ENCODE assay signal across 1 cellular context in the genomic region with DNA sequence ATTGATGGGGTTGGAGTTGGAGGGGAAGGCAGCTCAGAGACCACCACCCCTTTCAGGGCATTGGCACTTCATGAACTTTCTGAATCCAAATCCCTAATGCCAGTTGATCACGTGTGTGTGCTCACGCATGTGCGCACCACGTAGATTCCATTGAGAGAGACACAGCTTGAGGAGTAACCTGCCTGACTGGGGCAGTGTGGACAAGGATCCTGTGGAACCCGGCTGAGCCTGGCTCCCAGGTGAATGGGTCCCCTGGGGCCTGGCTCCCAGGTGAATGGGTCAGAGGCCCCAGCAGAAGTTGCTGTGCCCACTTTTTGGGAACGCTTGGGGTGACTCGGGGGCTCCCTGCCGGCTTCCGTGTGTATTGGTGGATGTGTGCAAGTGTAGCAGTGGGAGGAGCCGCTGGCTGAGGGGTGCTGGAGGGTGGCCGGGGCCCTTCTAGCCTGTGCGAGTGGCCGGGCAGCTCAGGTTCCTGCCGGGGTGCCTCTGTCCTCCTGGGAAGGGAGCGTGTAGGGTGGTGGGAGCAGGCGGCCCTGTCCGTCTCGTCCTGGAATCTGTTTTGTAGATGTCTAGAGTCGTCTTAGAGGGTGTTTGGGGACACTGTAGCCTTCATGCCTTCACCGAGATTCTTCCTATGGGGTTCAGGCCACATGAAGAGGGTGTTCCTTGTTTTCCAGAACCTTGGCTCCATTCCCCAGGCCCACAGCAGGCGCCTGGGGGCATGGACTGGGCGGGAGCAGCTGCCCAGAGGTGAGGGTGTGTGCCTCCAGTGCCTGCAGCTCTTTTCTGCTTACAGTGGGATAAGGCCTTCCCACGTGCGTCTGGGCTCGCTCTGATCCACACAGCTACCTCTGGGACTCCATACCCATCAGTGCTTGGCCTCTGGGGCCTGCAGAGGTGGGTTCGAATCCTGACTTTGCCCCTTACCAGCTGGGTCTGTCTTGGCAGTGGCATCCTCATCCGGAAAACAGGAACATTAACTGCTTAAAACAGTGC.
TF ChIP-seq lines count a peak whose summit lies in the region.

No MANE protein-coding gene starts in this region.

TF ChIP-seq in K562, 482 proteins besides CTCF, POLR2A, EP300 and RAD21:
- TF ChIP-seq RBFOX2 (IDR thresholded peaks at IDR 0.05; ENCODE audit: low read depth, low read length) (peak; percentile 53; the same call in 1 of the 2 replicates), BRF2 (IDR thresholded peaks at IDR 0.05; ENCODE audit: borderline replicate concordance, insufficient read depth, insufficient read length) (no peak)
